ENCODE assay signal across 8 cellular contexts in genomic region chr15:92811514-92811913, GRCh38.
DNase-seq lines count a peak whose midpoint lies in the region; ATAC-seq and TF ChIP-seq lines count a peak whose summit lies in the region.

No MANE protein-coding gene starts in this region.

- H3K27ac ChIP-seq in CD8-positive, alpha-beta memory T cell (ENCODE audit: low read depth, low read length): peak overlapping the region; percentile 94
- H3K27ac ChIP-seq in ascending aorta (peak overlapping the region; percentile 91 to 98), RWPE1 (no peak overlapping the region)

- peaks cover 32 to 57% (median 50%) of the 10 kb centered on the region in 3 donors for H3K4me1 Mint-ChIP-seq in CD8-positive, alpha-beta memory T cell
- peaks cover 41% of the 10 kb centered on the region for H3K4me1 Mint-ChIP-seq in mesothelial cell of epicardium

- no peaks in the 10 kb centered on the region for H3K27me3 Mint-ChIP-seq in CD8-positive, alpha-beta memory T cell
- H3K27me3 Mint-ChIP-seq in mesothelial cell of epicardium (ENCODE audit: low read depth): no peaks in the 10 kb centered on the region

- H3K4me3 Mint-ChIP-seq in CD8-positive, alpha-beta memory T cell: peak overlapping the region in 2 of 7 donors; percentile 15 to 85
- H3K4me3 Mint-ChIP-seq in mesothelial cell of epicardium: peak overlapping the region; percentile 79

- ATAC-seq in HG03175 (IDR thresholded peaks at IDR 0.05; ENCODE audit: unreplicated experiment) (no peak), GM19467 (IDR thresholded peaks at IDR 0.05; ENCODE audit: unreplicated experiment) (no peak)

- peaks cover 0 to 7% (median under 1%) of the 10 kb centered on the region in 3 donors for H3K36me3 Mint-ChIP-seq in CD8-positive, alpha-beta memory T cell
- H3K36me3 Mint-ChIP-seq in mesothelial cell of epicardium: no peaks in the 10 kb centered on the region

- peaks cover 59% of the 10 kb centered on the region for H3K4me1 ChIP-seq in CD8-positive, alpha-beta memory T cell (ENCODE audit: insufficient read depth, low read length)
- H3K4me1 ChIP-seq in ascending aorta: peaks cover 3 to 22% of the 10 kb centered on the region in 2 donors

- H3K9me3 Mint-ChIP-seq in CD8-positive, alpha-beta memory T cell: no peaks in the 10 kb centered on the region
- H3K9me3 Mint-ChIP-seq in mesothelial cell of epicardium: peaks cover under 1% of the 10 kb centered on the region

- H3K36me3 ChIP-seq in CD8-positive, alpha-beta memory T cell (ENCODE audit: insufficient read depth, low read length): no peaks in the 10 kb centered on the region
- H3K36me3 ChIP-seq in ascending aorta: no peaks in the 10 kb centered on the region

- H3K27me3 ChIP-seq in CD8-positive, alpha-beta memory T cell (ENCODE audit: insufficient read depth, low read length, poor library complexity, severe bottlenecking): no peaks in the 10 kb centered on the region
- H3K27me3 ChIP-seq in ascending aorta: no peaks in the 10 kb centered on the region

- H3K9me3 ChIP-seq in CD8-positive, alpha-beta memory T cell (ENCODE audit: low read length): no peaks in the 10 kb centered on the region
- no peaks in the 10 kb centered on the region for H3K9me3 ChIP-seq in ascending aorta

- POLR2A ChIA-PET in CD8-positive, alpha-beta memory T cell (lab: Charles Lee): interaction anchor here (1.0 to 6.4 kb wide), 6 partner anchors 9 to 89 kb away, joined by 3 to 289 read pairs (median 5); partner anchors contain the start of gene CHD2
- POLR2A ChIA-PET in RWPE1 (lab: Yijun Ruan, JAX; ENCODE audit: low non-redundant PET): interaction anchor here (0.9 kb wide), 1 partner anchor 89 kb away, joined by 5 read pairs; the partner anchor contains the start of gene CHD2

- CTCF ChIA-PET in CD8-positive, alpha-beta memory T cell (lab: Charles Lee): interaction anchor here (1.2 to 5.0 kb wide), 6 partner anchors 9 to 104 kb away, joined by 3 to 113 read pairs (median 34); partner anchors contain the start of gene CHD2
- CTCF ChIA-PET in RWPE1 (lab: Yijun Ruan, JAX): no interaction called here

- intact Hi-C loops in ascending aorta (cut with DNase I): no loop called here

- H3K4me3 ChIP-seq in CD8-positive, alpha-beta memory T cell (ENCODE audit: low read length): no peak overlapping the region
- H3K4me3 ChIP-seq in ascending aorta: peak overlapping the region; percentile 15 to 72

- peak overlapping the region in 7 of 8 donors; percentile 18 to 99 (median 76) for H3K27ac Mint-ChIP-seq in CD8-positive, alpha-beta memory T cell
- H3K27ac Mint-ChIP-seq in mesothelial cell of epicardium: peak overlapping the region; percentile 99

- no peak for DNase-seq in CD8-positive, alpha-beta memory T cell
- peak; percentile 25 for DNase-seq in NCI-H1105 (lab: John Stamatoyannopoulos, UW)
- peak in 1 of 2 donors; percentile 28 for DNase-seq in ascending aorta (ENCODE audit: low spot score in 2 of 2)
- DNase-seq in mesothelial cell of epicardium (ENCODE audit: low spot score in 2 of 2, unreplicated experiment in 2 of 2): no peak
- no peak for DNase-seq in RWPE1 (ENCODE audit: low spot score)
- DNase-seq in NCI-H1048 (lab: John Stamatoyannopoulos, UW): no peak

- TF ChIP-seq CTCF in ascending aorta (IDR thresholded peaks at IDR 0.05) (no peak), mesothelial cell of epicardium (IDR thresholded peaks at IDR 0.05; ENCODE audit: unreplicated experiment) (no peak), RWPE1 (conservative IDR thresholded peaks at IDR 0.05; ENCODE audit: low read depth) (no peak)
